In the genomic region with DNA sequence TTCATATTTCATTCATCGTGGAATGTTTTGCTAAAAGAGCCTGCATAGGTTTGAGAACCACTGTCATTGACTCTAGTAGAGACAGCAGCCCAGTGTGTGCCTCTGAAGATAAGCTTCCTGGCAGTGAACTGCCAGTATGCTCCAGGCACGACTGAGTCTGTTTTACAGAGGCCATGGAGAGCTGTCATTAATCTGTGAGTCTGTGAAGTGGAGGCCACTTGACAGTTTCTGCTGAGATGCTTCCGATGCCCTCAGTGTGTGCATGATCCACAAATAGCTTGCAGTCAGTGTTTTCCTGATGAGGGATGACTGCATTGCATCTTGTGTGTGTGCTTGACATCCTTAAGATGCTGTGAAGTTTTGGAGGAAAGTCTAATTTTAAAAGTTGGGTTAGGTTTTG, we compare ENCODE assay signal across 23 cellular contexts.
DNase-seq lines count a peak whose midpoint lies in the region; ATAC-seq, FAIRE-seq and TF ChIP-seq lines count a peak whose summit lies in the region.
"Had no signal": no experiment of that assay in that cellular context is flagged by ENCODE, and none has a peak within 500 bp of the region (broad histone marks: within the 10 kb centered on the region; RNA-seq: fewer than 3 reads in every experiment).

No MANE protein-coding gene starts in this region.

- H3K4me3 ChIP-seq in cardiac muscle cell (no peak overlapping the region), lower lobe of right lung (no peak overlapping the region)
- H3K4me3 ChIP-seq: adrenal gland, gastroesophageal sphincter, GM12878, lung, psoas muscle, skin epidermis had no signal

- no peaks in the 10 kb centered on the region for H3K36me3 ChIP-seq in cardiac muscle cell
- H3K36me3 ChIP-seq in lower lobe of right lung, result no peaks in the 10 kb centered on the region
- H3K36me3 ChIP-seq: adrenal gland, gastroesophageal sphincter had no signal

- ATAC-seq in lower lobe of right lung, result peak; percentile 9 to 14
- ATAC-seq in GM18511 (IDR thresholded peaks at IDR 0.05; ENCODE audit: unreplicated experiment), result no peak
- ATAC-seq: gastroesophageal sphincter, GM12878, psoas muscle had no signal

- intact Hi-C loops in cardiac septum (cut with DNase I), result no loop called here
- intact Hi-C loops in lower lobe of right lung (cut with DNase I), result no loop called here

- peak; percentile 27 for FAIRE-seq in urothelium cell line (lab: Jason Lieb, UNC)
- FAIRE-seq: bronchial epithelial cell, GM12878, HTR-8/SVneo, islet of Langerhans had no signal

- H3K4me1 ChIP-seq in cardiac muscle cell (ENCODE audit: low read depth) (peaks cover 35% of the 10 kb centered on the region), lower lobe of right lung (peaks cover 5% of the 10 kb centered on the region)
- H3K4me1 ChIP-seq: adrenal gland, gastroesophageal sphincter, psoas muscle had no signal

- H3K27me3 ChIP-seq in cardiac muscle cell, result no peaks in the 10 kb centered on the region
- no peaks in the 10 kb centered on the region for H3K27me3 ChIP-seq in lower lobe of right lung (ENCODE audit: low read depth)
- H3K27me3 ChIP-seq: adrenal gland, gastroesophageal sphincter had no signal

- no peak for TF ChIP-seq CTCF in cardiac muscle cell (IDR thresholded peaks at IDR 0.05; ENCODE audit: low read depth, low read length)
- no peak for TF ChIP-seq CTCF in lower lobe of right lung (IDR thresholded peaks at IDR 0.05)

- peak in 1 of 2 donors; percentile 92 for DNase-seq in cardiac muscle cell (ENCODE audit: low read depth in 1 of 2, low spot score in 1 of 2)
- DNase-seq in cardiac septum (ENCODE audit: low spot score), result no peak
- DNase-seq in astrocyte of the hippocampus (ENCODE audit: low read depth, low spot score), result peak; percentile 34
- DNase-seq in lower lobe of right lung, result no peak
- DNase-seq in urothelium cell line (ENCODE audit: low spot score), result no peak
- DNase-seq in DMS79 (lab: John Stamatoyannopoulos, UW), result no peak
- DNase-seq in NCI-H2029 (lab: John Stamatoyannopoulos, UW), result no peak
- DNase-seq: activated CD4-positive, CD25-positive, alpha-beta regulatory T cell treated with anti-CD3 and anti-CD28 coated beads, Interleukin-2, amount 50 U/mL, for 72 hours; activated naive CD4-positive, alpha-beta T cell; activated T-cell treated with anti-CD3 and anti-CD28 coated beads, Interleukin-2, amount 50 U/mL, for 1 hour; adrenal gland; DND-41; NCI-H1092; NCI-H187; psoas muscle had no signal

- H3K27ac ChIP-seq in cardiac muscle cell (peak overlapping the region; percentile 86), lower lobe of right lung (no peak overlapping the region)
- H3K27ac ChIP-seq: gastroesophageal sphincter, psoas muscle, skin epidermis had no signal

- no peaks in the 10 kb centered on the region for H3K9me3 ChIP-seq in cardiac muscle cell (ENCODE audit: low read depth)
- H3K9me3 ChIP-seq in lower lobe of right lung, result no peaks in the 10 kb centered on the region
- H3K9me3 ChIP-seq: psoas muscle had no signal
